21 cellular contexts compared by ENCODE assay signal in the genomic region with DNA sequence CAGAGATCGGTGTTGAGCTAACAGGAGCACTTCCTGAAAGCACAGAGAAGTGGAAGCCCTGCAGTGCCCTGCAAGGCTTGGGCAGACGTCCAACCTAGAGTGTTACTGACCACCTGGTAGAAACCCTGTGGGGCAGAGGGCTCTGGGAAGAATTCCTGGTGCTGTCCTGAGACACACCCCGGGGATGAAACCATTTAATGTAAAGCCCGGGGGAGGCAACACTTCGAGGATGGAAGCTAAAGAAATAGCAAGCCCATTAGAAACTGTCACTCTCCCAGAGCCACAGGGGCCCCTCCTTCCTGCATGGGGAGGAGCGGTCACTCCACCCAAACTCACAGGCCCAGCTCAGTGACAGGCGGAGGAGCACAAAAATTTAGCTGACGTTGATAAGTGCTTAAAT. TPM values are rescaled to one million over a fixed set of nuclear protein-coding genes. Genes with fewer than 3 reads are reported as not detected.
DNase-seq lines count a peak whose midpoint lies in the region; ATAC-seq and TF ChIP-seq lines count a peak whose summit lies in the region.
"Had no signal": no experiment of that assay in that cellular context is flagged by ENCODE, and none has a peak within 500 bp of the region (broad histone marks: within the 10 kb centered on the region; RNA-seq: fewer than 3 reads in every experiment).

No MANE protein-coding gene starts in this region.

- ATAC-seq in left ventricle myocardium superior (peak; percentile 50), WTC11 (no peak)
- ATAC-seq: natural killer cell had no signal

- peak; percentile 36 for DNase-seq in A673 (ENCODE audit: low spot score)
- peak; percentile 71 for DNase-seq in COR-L47 (lab: John Stamatoyannopoulos, UW)
- DNase-seq in RPMI8226 = peak; percentile 69
- DNase-seq in left ventricle myocardium superior = no peak
- DNase-seq in EL = no peak
- DNase-seq in WTC11 (ENCODE audit: low spot score) = no peak
- DNase-seq in NCI-H2227 treated with DMSO at 0.1 percent for 48 hours (lab: John Stamatoyannopoulos, UW) = no peak
- DNase-seq in activated CD4-positive, alpha-beta T cell treated with anti-CD3 and anti-CD28 coated beads, Interleukin-2, amount 50 U/mL, for 1 hour = no peak
- DNase-seq: activated CD4-positive, CD25-positive, alpha-beta regulatory T cell; activated T-cell treated with anti-CD3 and anti-CD28 coated beads, Interleukin-2, amount 50 U/mL, for 48 hours; AML-193; Calu3; GF-D8; islet precursor cell; natural killer cell; NCI-H446 treated with DMSO at 0.1 percent for 48 hours; small intestine; stimulated activated CD4-positive, alpha-beta T cell treated with anti-CD3 and anti-CD28 coated beads, Interleukin-4, amount 100 ng/mL, for 24 hours; upper lobe of left lung had no signal

- CTCF ChIA-PET in A673 (lab: Charles Lee) (interaction anchor here (1.2 kb wide), 1 partner anchor 216 kb away, joined by 3 read pairs; no protein-coding TSS in a partner anchor), WTC11 (lab: Charles Lee) (interaction anchor here (0.8 to 3.4 kb wide), 8 partner anchors 9 to 216 kb away, joined by 3 to 20 read pairs (median 4); no protein-coding TSS in a partner anchor)

- H3K36me3 ChIP-seq in A673 (ENCODE audit: insufficient read depth, low read length, poor library complexity, severe bottlenecking) = no peaks in the 10 kb centered on the region
- H3K36me3 ChIP-seq: upper lobe of left lung had no signal

- peaks cover 4% of the 10 kb centered on the region for H3K4me1 Mint-ChIP-seq in WTC11
- H3K4me1 Mint-ChIP-seq: activated naive CD4-positive, alpha-beta T cell treated with anti-CD3 and anti-CD28 coated beads, Interleukin-2, amount 50 U/mL, for 24 hours; natural killer cell had no signal

- peaks cover 5% of the 10 kb centered on the region for H3K27me3 Mint-ChIP-seq in WTC11 (ENCODE audit: low read depth)
- H3K27me3 Mint-ChIP-seq: activated naive CD4-positive, alpha-beta T cell treated with anti-CD3 and anti-CD28 coated beads, Interleukin-2, amount 50 U/mL, for 24 hours had no signal

- intact Hi-C loops in A673 (cut with micrococcal nuclease; ENCODE audit: unreplicated experiment) = no loop called here
- intact Hi-C loops in left ventricle myocardium superior (cut with micrococcal nuclease) = no loop called here

- H3K27ac Mint-ChIP-seq in WTC11 = no peak overlapping the region
- H3K27ac Mint-ChIP-seq: activated naive CD4-positive, alpha-beta T cell treated with anti-CD3 and anti-CD28 coated beads, Interleukin-2, amount 50 U/mL, for 24 hours; natural killer cell; T-helper 1 cell treated with Interleukin-12 subunit alpha and Interleukin-12 subunit beta and Interleukin-4 antibody, amounts not matched to agents 30 μg/mL and 1 μg/mL, for 36 hours had no signal

- H3K4me3 Mint-ChIP-seq in WTC11 = no peak overlapping the region
- H3K4me3 Mint-ChIP-seq: activated naive CD4-positive, alpha-beta T cell treated with anti-CD3 and anti-CD28 coated beads, Interleukin-2, amount 50 U/mL, for 24 hours; natural killer cell; T-helper 1 cell treated with Interleukin-12 subunit alpha and Interleukin-12 subunit beta and Interleukin-4 antibody, amounts not matched to agents 30 μg/mL and 1 μg/mL, for 36 hours had no signal

- H3K9me3 Mint-ChIP-seq in WTC11 = no peaks in the 10 kb centered on the region
- H3K9me3 Mint-ChIP-seq: activated naive CD4-positive, alpha-beta T cell treated with anti-CD3 and anti-CD28 coated beads, Interleukin-2, amount 50 U/mL, for 24 hours; natural killer cell; T-helper 1 cell treated with Interleukin-12 subunit alpha and Interleukin-12 subunit beta and Interleukin-4 antibody, amounts not matched to agents 30 μg/mL and 1 μg/mL, for 36 hours had no signal

- no peaks in the 10 kb centered on the region for H3K36me3 Mint-ChIP-seq in WTC11
- H3K36me3 Mint-ChIP-seq: activated naive CD4-positive, alpha-beta T cell treated with anti-CD3 and anti-CD28 coated beads, Interleukin-2, amount 50 U/mL, for 24 hours; natural killer cell had no signal

- H3K4me3 ChIP-seq in A673 (ENCODE audit: low read depth, low read length, poor library complexity, severe bottlenecking) = no peak overlapping the region
- H3K4me3 ChIP-seq: upper lobe of left lung had no signal

- POLR2A ChIA-PET in A673 (lab: Charles Lee; ENCODE audit: low non-redundant PET) = no interaction called here
- POLR2A ChIA-PET in WTC11 (lab: Charles Lee) = no interaction called here

- H3K9me3 ChIP-seq in A673 (ENCODE audit: low read depth, low read length, poor library complexity, severe bottlenecking) = no peaks in the 10 kb centered on the region
- H3K9me3 ChIP-seq: upper lobe of left lung had no signal

- H3K4me1 ChIP-seq in A673 (ENCODE audit: insufficient read depth, low read length, poor library complexity, severe bottlenecking) = peaks cover 25% of the 10 kb centered on the region
- H3K4me1 ChIP-seq: upper lobe of left lung had no signal

- TF ChIP-seq CTCF in A673 (conservative IDR thresholded peaks at IDR 0.05; ENCODE audit: low read depth, low read length) (no peak), WTC11 (IDR thresholded peaks at IDR 0.05) (no peak)

- H3K27ac ChIP-seq in A673 (ENCODE audit: low read depth, low read length, poor library complexity, severe bottlenecking) = no peak overlapping the region
- H3K27ac ChIP-seq: upper lobe of left lung had no signal

- BruUV-seq in A673 (replicated peaks; lab: Mats Ljungman, UMichigan) = no TSS peak

- H3K27me3 ChIP-seq in A673 (replicated peaks; ENCODE audit: insufficient read depth, low read depth, low read length, poor library complexity) = peaks cover 6% of the 10 kb centered on the region
- H3K27me3 ChIP-seq: upper lobe of left lung had no signal

TF ChIP-seq in WTC11, 78 proteins besides CTCF, POLR2A, EP300 and RAD21:
- TF ChIP-seq ZNF232 (CRISPR knock-in tag; IDR thresholded peaks at IDR 0.05) (no peak), NFE2L1 (CRISPR knock-in tag; IDR thresholded peaks at IDR 0.05) (no peak), NR2C2 (CRISPR knock-in tag; IDR thresholded peaks at IDR 0.05) (no peak), PRRX2 (CRISPR knock-in tag; IDR thresholded peaks at IDR 0.05) (no peak), TEAD4 (CRISPR knock-in tag; IDR thresholded peaks at IDR 0.05) (no peak), JUN (CRISPR knock-in tag; IDR thresholded peaks at IDR 0.05) (no peak), NR3C1 (CRISPR knock-in tag; conservative IDR thresholded peaks at IDR 0.05; ENCODE audit: low read depth) (no peak)
- TF ChIP-seq, protein P1, sequence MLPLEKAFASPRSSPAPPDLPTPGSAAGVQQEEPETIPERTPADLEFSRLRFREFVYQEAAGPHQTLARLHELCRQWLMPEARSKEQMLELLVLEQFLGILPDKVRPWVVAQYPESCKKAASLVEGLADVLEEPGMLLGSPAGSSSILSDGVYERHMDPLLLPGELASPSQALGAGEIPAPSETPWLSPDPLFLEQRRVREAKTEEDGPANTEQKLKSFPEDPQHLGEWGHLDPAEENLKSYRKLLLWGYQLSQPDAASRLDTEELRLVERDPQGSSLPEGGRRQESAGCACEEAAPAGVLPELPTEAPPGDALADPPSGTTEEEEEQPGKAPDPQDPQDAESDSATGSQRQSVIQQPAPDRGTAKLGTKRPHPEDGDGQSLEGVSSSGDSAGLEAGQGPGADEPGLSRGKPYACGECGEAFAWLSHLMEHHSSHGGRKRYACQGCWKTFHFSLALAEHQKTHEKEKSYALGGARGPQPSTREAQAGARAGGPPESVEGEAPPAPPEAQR (CRISPR knock-in tag; IDR thresholded peaks at IDR 0.05) = no peak
- TF ChIP-seq, protein P2, sequence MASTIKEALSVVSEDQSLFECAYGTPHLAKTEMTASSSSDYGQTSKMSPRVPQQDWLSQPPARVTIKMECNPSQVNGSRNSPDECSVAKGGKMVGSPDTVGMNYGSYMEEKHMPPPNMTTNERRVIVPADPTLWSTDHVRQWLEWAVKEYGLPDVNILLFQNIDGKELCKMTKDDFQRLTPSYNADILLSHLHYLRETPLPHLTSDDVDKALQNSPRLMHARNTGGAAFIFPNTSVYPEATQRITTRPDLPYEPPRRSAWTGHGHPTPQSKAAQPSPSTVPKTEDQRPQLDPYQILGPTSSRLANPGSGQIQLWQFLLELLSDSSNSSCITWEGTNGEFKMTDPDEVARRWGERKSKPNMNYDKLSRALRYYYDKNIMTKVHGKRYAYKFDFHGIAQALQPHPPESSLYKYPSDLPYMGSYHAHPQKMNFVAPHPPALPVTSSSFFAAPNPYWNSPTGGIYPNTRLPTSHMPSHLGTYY (CRISPR knock-in tag; IDR thresholded peaks at IDR 0.05) = no peak

RNA-seq across cellular contexts. Expression of a gene that starts 57.6 kb away (rescaled TPM):
- total RNA-seq in A673 (2021) (5.0 and 6.1 TPM in 2 replicates), left ventricle myocardium superior (0.97 TPM), WTC11 (2021) (8.0 to 10.4 TPM (median 8.6 TPM) in 3 replicates)
- total RNA-seq: Calu3 had no signal

Comparison
In these comparisons a context has a peak if more than half of its experiments do, and no peak if none do; other contexts are left out.
1. DNase-seq: peak in A673 (single experiment), COR-L47 (single experiment) and RPMI8226 (single experiment); none in left ventricle myocardium superior (single experiment), EL (single experiment), WTC11 (single experiment), NCI-H2227 treated with DMSO at 0.1 percent for 48 hours (single experiment) and activated CD4-positive, alpha-beta T cell treated with anti-CD3 and anti-CD28 coated beads, Interleukin-2, amount 50 U/mL, for 1 hour (single experiment).